ENCODE assay signal across 1 cellular context in genomic region chr6:42894041-42894828, GRCh38.
TF ChIP-seq lines count a peak whose summit lies in the region.
"Not testable (repeated sequence)": the region's sequence is repeated elsewhere in the genome, so short reads cannot be mapped to it uniquely, and the experiment has no call there.

No MANE protein-coding gene starts in this region.

TF ChIP-seq in HepG2, 621 proteins besides CTCF, POLR2A, EP300 and RAD21 (continued from another document):
- 0 out of 2 replicates have a peak, but pooled peaks have one; percentile 34 for TF ChIP-seq ZSCAN5A (CRISPR knock-in tag; IDR thresholded peaks at IDR 0.05; ENCODE audit: borderline replicate concordance)
- 0 out of 2 replicates have a peak, but pooled peaks have one; percentile 56 for TF ChIP-seq MEF2D (CRISPR knock-in tag; IDR thresholded peaks at IDR 0.05)
- TF ChIP-seq ZBTB25 (CRISPR knock-in tag; IDR thresholded peaks at IDR 0.05) = peak; percentile 41; the same call in 1 of the 2 replicates
- TF ChIP-seq ZNF687 (CRISPR knock-in tag; IDR thresholded peaks at IDR 0.05) = peak; percentile 59
- peak; percentile 56; the same call in 1 of the 2 replicates for TF ChIP-seq YEATS4 (CRISPR knock-in tag; IDR thresholded peaks at IDR 0.05; ENCODE audit: borderline replicate concordance)
- TF ChIP-seq DMAP1 (CRISPR knock-in tag; IDR thresholded peaks at IDR 0.05) = 0 out of 2 replicates have a peak, but pooled peaks have one; percentile 44
- TF ChIP-seq GATAD2A (CRISPR knock-in tag; IDR thresholded peaks at IDR 0.05) = peak; percentile 63; the same call in 1 of the 2 replicates
- TF ChIP-seq ZNF639 (CRISPR knock-in tag; conservative IDR thresholded peaks at IDR 0.05) = 0 out of 2 replicates have a peak, but pooled peaks have one; percentile 28
- peak; percentile 61; the same call in 1 of the 2 replicates for TF ChIP-seq MYC (CRISPR knock-in tag; IDR thresholded peaks at IDR 0.05; ENCODE audit: borderline replicate concordance)
- TF ChIP-seq ZGPAT (CRISPR knock-in tag; IDR thresholded peaks at IDR 0.05) = peak; percentile 19
- TF ChIP-seq ARNT2 (CRISPR knock-in tag; IDR thresholded peaks at IDR 0.05; ENCODE audit: low read depth) = 0 out of 2 replicates have a peak, but pooled peaks have one; percentile 5
- not testable (repeated sequence) for TF ChIP-seq HNF1A (IDR thresholded peaks at IDR 0.05; ENCODE audit: low read depth)
- peak; percentile 79 for TF ChIP-seq HNF1A (CRISPR knock-in tag; IDR thresholded peaks at IDR 0.05; ENCODE audit: borderline replicate concordance)
- TF ChIP-seq ARID5B (CRISPR knock-in tag; IDR thresholded peaks at IDR 0.05) = peak; percentile 23; the same call in 1 of the 2 replicates
- 0 out of 2 replicates have a peak, but pooled peaks have one; percentile 37 for TF ChIP-seq ZSCAN29 (CRISPR knock-in tag; conservative IDR thresholded peaks at IDR 0.05)
